In genomic region chr11:66418168-66418985, GRCh38 we compare ENCODE assay signal across 1 cellular context.
TF ChIP-seq lines count a peak whose summit lies in the region.

No MANE protein-coding gene starts in this region.

TF ChIP-seq in HepG2, 621 proteins besides CTCF, POLR2A, EP300 and RAD21 (continued from another document):
- TF ChIP-seq ZNF280B (CRISPR knock-in tag; IDR thresholded peaks at IDR 0.05; ENCODE audit: borderline replicate concordance) = peak; percentile 53; the same call in 1 of the 2 replicates
- TF ChIP-seq XRCC5 (optimal IDR thresholded peaks at IDR 0.05; ENCODE audit: low read length) = peak; percentile 38
- TF ChIP-seq DMAP1 (CRISPR knock-in tag; IDR thresholded peaks at IDR 0.05) = no peak
- no peak for TF ChIP-seq ZNF354B (CRISPR knock-in tag; IDR thresholded peaks at IDR 0.05)
- TF ChIP-seq CSRNP1 (CRISPR knock-in tag; IDR thresholded peaks at IDR 0.05) = no peak
- TF ChIP-seq ZSCAN21 (CRISPR knock-in tag; IDR thresholded peaks at IDR 0.05; ENCODE audit: borderline replicate concordance) = peak; percentile 87
- TF ChIP-seq ZZZ3 (CRISPR knock-in tag; IDR thresholded peaks at IDR 0.05; ENCODE audit: borderline replicate concordance) = no peak
- TF ChIP-seq SOX6 (IDR thresholded peaks at IDR 0.05) = no peak
- TF ChIP-seq SOX6 (CRISPR knock-in tag; IDR thresholded peaks at IDR 0.05) = no peak
- no peak for TF ChIP-seq RARG (CRISPR knock-in tag; IDR thresholded peaks at IDR 0.05; ENCODE audit: low read depth)
- TF ChIP-seq SAP130 (CRISPR knock-in tag; IDR thresholded peaks at IDR 0.05; ENCODE audit: low read depth) = peak; percentile 87
- TF ChIP-seq RFX1 (IDR thresholded peaks at IDR 0.05) = no peak
- peak; percentile 97; the same call in 1 of the 2 replicates for TF ChIP-seq ZNF232 (CRISPR knock-in tag; IDR thresholded peaks at IDR 0.05; ENCODE audit: borderline replicate concordance)
- no peak for TF ChIP-seq ZNF639 (CRISPR knock-in tag; conservative IDR thresholded peaks at IDR 0.05)
- TF ChIP-seq ATF3 (CRISPR knock-in tag; IDR thresholded peaks at IDR 0.05) = peak; percentile 52; the same call in 1 of the 2 replicates
- peak; percentile 75 for TF ChIP-seq GATAD1 (CRISPR knock-in tag; IDR thresholded peaks at IDR 0.05)
